In genomic region chrX:47518105-47518504, GRCh38 we compare ENCODE assay signal across 1 cellular context.
TF ChIP-seq lines count a peak whose summit lies in the region.

No MANE protein-coding gene starts in this region.

TF ChIP-seq in K562, 482 proteins besides CTCF, POLR2A, EP300 and RAD21:
- TF ChIP-seq MBD2 (IDR thresholded peaks at IDR 0.05; ENCODE audit: borderline replicate concordance, low read depth) (no peak), TEAD1 (CRISPR knock-in tag; IDR thresholded peaks at IDR 0.05) (no peak), HBP1 (CRISPR knock-in tag; IDR thresholded peaks at IDR 0.05) (no peak), HDAC1 (IDR thresholded peaks at IDR 0.05) (no peak), PTRF (tag; IDR thresholded peaks at IDR 0.05) (no peak), HNRNPUL1 (IDR thresholded peaks at IDR 0.05; ENCODE audit: low read length) (no peak)
